ENCODE assay signal across 15 cellular contexts in genomic region chr11:59681260-59681725, GRCh38. TPM values are rescaled to one million over a fixed set of nuclear protein-coding genes. Genes with fewer than 3 reads are reported as not detected.
"Had no signal": no experiment of that assay in that cellular context is flagged by ENCODE, and none has a peak within 500 bp of the region (broad histone marks: within the 10 kb centered on the region; RNA-seq: fewer than 3 reads in every experiment).

No MANE protein-coding gene starts in this region.

RNA-seq across cellular contexts. Expression of gene OR10V1, which starts 32.4 kb away (rescaled TPM):
- total RNA-seq: body of pancreas, dermis blood vessel endothelial cell, endothelial cell of umbilical vein, esophagus muscularis mucosa, frontal cortex, left ventricle myocardium superior, mammary epithelial cell, mucosa of gallbladder, neural crest cell, osteoblast, posterior vena cava, subcutaneous adipose tissue, ureter, WTC11 had no signal
- polyA plus RNA-seq: endothelial cell of umbilical vein, mammary epithelial cell, thymus had no signal
